ENCODE assay signal across 8 cellular contexts in the genomic region with DNA sequence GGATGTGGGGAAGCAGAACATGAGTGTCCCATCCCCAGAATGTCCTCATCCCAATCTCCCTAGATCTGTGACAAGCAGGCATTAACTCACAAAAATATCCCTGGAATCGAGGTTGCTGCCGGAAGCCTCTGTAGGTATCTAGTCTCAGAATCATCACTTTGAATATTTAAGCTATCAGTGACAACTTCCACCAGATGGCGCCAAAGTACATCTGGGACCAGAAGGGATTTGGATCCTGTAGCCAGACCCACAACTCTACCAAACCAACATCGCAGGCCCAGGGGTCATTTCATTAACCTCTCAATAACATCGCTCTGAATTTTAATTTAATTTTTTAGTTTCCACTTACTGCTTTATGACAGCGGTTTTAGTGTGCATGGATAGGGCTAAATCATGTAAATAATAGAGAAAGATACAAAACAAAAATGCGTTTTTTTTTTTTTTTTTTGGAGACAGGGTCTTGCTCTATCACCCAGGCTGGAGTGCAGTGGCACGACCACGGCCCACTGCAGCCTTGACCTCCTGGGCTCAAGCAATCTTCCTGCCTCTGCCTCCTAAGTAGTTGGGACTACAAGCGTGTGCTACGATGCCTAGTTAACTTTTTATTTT. TPM values are rescaled to one million over a fixed set of nuclear protein-coding genes. Genes with fewer than 3 reads are reported as not detected.
A peak's percentile ranks its signal among the peaks of the same experiment; 100 is the strongest.
DNase-seq lines count a peak whose midpoint lies in the region; ATAC-seq, FAIRE-seq and TF ChIP-seq lines count a peak whose summit lies in the region.

No MANE protein-coding gene starts in this region.

- H3K4me3 ChIP-seq in SK-N-MC, result no peak overlapping the region
- no peak overlapping the region for H3K4me3 ChIP-seq in gastroesophageal sphincter
- H3K4me3 ChIP-seq in pancreas, result no peak overlapping the region
- H3K4me3 ChIP-seq in upper lobe of right lung, result no peak overlapping the region

- H3K27ac ChIP-seq in SK-N-MC, result no peak overlapping the region
- no peak overlapping the region for H3K27ac ChIP-seq in gastroesophageal sphincter
- no peak overlapping the region for H3K27ac ChIP-seq in pancreas
- no peak overlapping the region for H3K27ac ChIP-seq in upper lobe of right lung

- intact Hi-C loops in pancreas (cut with DNase I) (loop anchor here in 1 of 3 donors (10.0 kb wide), 1 partner anchor 440 kb away; no protein-coding TSS in a partner anchor), upper lobe of right lung (cut with DNase I) (no loop called here)

- H3K27me3 ChIP-seq in gastroesophageal sphincter, result no peaks in the 10 kb centered on the region
- H3K27me3 ChIP-seq in pancreas, result no peaks in the 10 kb centered on the region
- H3K27me3 ChIP-seq in upper lobe of right lung, result no peaks in the 10 kb centered on the region

- ATAC-seq in gastroesophageal sphincter, result peak; percentile 52
- peak; percentile 51 to 79 (median 63) for ATAC-seq in pancreas
- peak; percentile 67 for ATAC-seq in upper lobe of right lung

- TF ChIP-seq CTCF in gastroesophageal sphincter (IDR thresholded peaks at IDR 0.05) (peak; percentile 67 to 87 (median 72)), pancreas (IDR thresholded peaks at IDR 0.05) (peak; percentile 37 to 75 (median 66)), upper lobe of right lung (IDR thresholded peaks at IDR 0.05) (peak; percentile 85)

- H3K36me3 ChIP-seq in SK-N-MC (ENCODE audit: insufficient read depth, low read length) (no peaks in the 10 kb centered on the region), gastroesophageal sphincter (no peaks in the 10 kb centered on the region), pancreas (no peaks in the 10 kb centered on the region), upper lobe of right lung (no peaks in the 10 kb centered on the region)

- TF ChIP-seq EP300 in gastroesophageal sphincter (IDR thresholded peaks at IDR 0.05), result no peak

- no peak for TF ChIP-seq POLR2A in gastroesophageal sphincter (IDR thresholded peaks at IDR 0.05)

- FAIRE-seq in pancreas (lab: Jason Lieb, UNC), result no peak

- H3K9me3 ChIP-seq in SK-N-MC (ENCODE audit: low read depth, low read length) (no peaks in the 10 kb centered on the region), gastroesophageal sphincter (no peaks in the 10 kb centered on the region), pancreas (no peaks in the 10 kb centered on the region), upper lobe of right lung (no peaks in the 10 kb centered on the region)

- H3K9ac ChIP-seq in SK-N-MC (ENCODE audit: insufficient read length), result no peak overlapping the region

- peaks cover 0 to 33% (median 7%) of the 10 kb centered on the region in 3 donors for H3K4me1 ChIP-seq in gastroesophageal sphincter
- peaks cover 5 to 11% (median 7%) of the 10 kb centered on the region in 3 donors for H3K4me1 ChIP-seq in pancreas
- peaks cover 13% of the 10 kb centered on the region for H3K4me1 ChIP-seq in upper lobe of right lung

- DNase-seq in AG08396 (ENCODE audit: low spot score), result peak; percentile 81
- DNase-seq in GM19240 (ENCODE audit: insufficient read length, low spot score), result peak; percentile 40
- peak; percentile 77 for DNase-seq in NCI-H1092 treated with DMSO at 0.1 percent for 48 hours (lab: John Stamatoyannopoulos, UW)
- DNase-seq in SK-N-MC (ENCODE audit: low read depth, low spot score), result peak; percentile 77
- peak; percentile 23 to 57 (median 42) for DNase-seq in activated naive CD4-positive, alpha-beta T cell (lab: John Stamatoyannopoulos, UW)
- peak in 4 of 6 donors; percentile 61 to 80 (median 67) for DNase-seq in pancreas
- DNase-seq in upper lobe of right lung, result no peak

- WGBS in gastroesophageal sphincter (ENCODE audit: low coverage in 1 of 2), 2 donors, result 0 to 17% methylated on average over 5 to 9 of the region's 11 CpGs
- WGBS in pancreas, 2 donors, result 26 to 28% methylated on average over 11 of the region's 11 CpGs

RNA-seq across cellular contexts. Expression of a gene that starts 1.1 kb away (rescaled TPM):
- total RNA-seq in gastroesophageal sphincter, result 10 to 100 TPM; 63.9 to 66.6 (median 65.9) TPM
- total RNA-seq in pancreas, result 10 to 100 TPM; 18.9 to 36.3 (median 26.8) TPM
- 10 to 100 TPM; 14.4 to 18.3 TPM for polyA plus RNA-seq in pancreas
- total RNA-seq in upper lobe of right lung, result 61.2 TPM

RNA-seq across cellular contexts. Expression of a gene that starts 28.3 kb away (rescaled TPM):
- total RNA-seq in gastroesophageal sphincter, result 10 to 100 TPM in 3 of 4 donors, 1 to 10 TPM in 1; 4.5 to 26.3 (median 17.3) TPM
- 10 to 100 TPM; 10.1 to 20.9 (median 15.0) TPM for total RNA-seq in pancreas
- polyA plus RNA-seq in pancreas, result 10 to 100 TPM; 47.9 to 68.1 TPM
- 32.2 TPM for total RNA-seq in upper lobe of right lung

RNA-seq across cellular contexts. Expression of a gene that starts 46.6 kb away (rescaled TPM):
- not detected for total RNA-seq in gastroesophageal sphincter
- total RNA-seq in pancreas, result not detected
- polyA plus RNA-seq in pancreas, result not detected
- not detected for total RNA-seq in upper lobe of right lung
